9 cellular contexts compared by ENCODE assay signal in genomic region chr4:144647095-144647959, GRCh38. TPM values are rescaled to one million over a fixed set of nuclear protein-coding genes. Genes with fewer than 3 reads are reported as not detected.
A peak's percentile ranks its signal among the peaks of the same experiment; 100 is the strongest.
DNase-seq lines count a peak whose midpoint lies in the region; ATAC-seq and TF ChIP-seq lines count a peak whose summit lies in the region.
"Had no signal": no experiment of that assay in that cellular context is flagged by ENCODE, and none has a peak within 500 bp of the region (broad histone marks: within the 10 kb centered on the region; RNA-seq: fewer than 3 reads in every experiment).

No MANE protein-coding gene starts in this region.

- WGBS in ectodermal cell, 2 experiments, result 4 to 5% methylated on average over 25 to 26 of the region's 26 CpGs

- no peaks in the 10 kb centered on the region for H3K9me3 Mint-ChIP-seq in neural crest cell

- DNase-seq in NCI-H524 (lab: John Stamatoyannopoulos, UW), result peak; percentile 35 to 67
- DNase-seq in NCI-H524 treated with DMSO at 0.1 percent for 48 hours (lab: John Stamatoyannopoulos, UW), result no peak
- DNase-seq in M059J (ENCODE audit: low read depth), result peak; percentile 42
- DNase-seq in neural crest cell (ENCODE audit: low read depth, low spot score), result no peak
- no peak for DNase-seq in SHP77 treated with DMSO at 0.1 percent for 48 hours (lab: John Stamatoyannopoulos, UW)

- H3K4me1 Mint-ChIP-seq in neural crest cell, result peaks cover 41% of the 10 kb centered on the region

- H3K4me1 ChIP-seq in ectodermal cell (ENCODE audit: control insufficient read depth, insufficient read depth, low read length), result peaks cover 36% of the 10 kb centered on the region

- no peak overlapping the region for H3K27ac ChIP-seq in ectodermal cell (ENCODE audit: insufficient read depth, low read depth, low read length, poor library complexity, severe bottlenecking)

- H3K4me3 ChIP-seq in ectodermal cell (ENCODE audit: insufficient read depth, low read depth, low read length), result peak overlapping the region; percentile 51

- H3K36me3 Mint-ChIP-seq in neural crest cell (ENCODE audit: low read depth), result no peaks in the 10 kb centered on the region
- H3K36me3 Mint-ChIP-seq: CD4-positive, CD25-positive, alpha-beta regulatory T cell had no signal

- TF ChIP-seq CTCF in neural crest cell (conservative IDR thresholded peaks at IDR 0.05), result no peak

- peaks cover 55% of the 10 kb centered on the region for H3K27me3 Mint-ChIP-seq in neural crest cell (ENCODE audit: low read depth)

- ATAC-seq in HG03521 (IDR thresholded peaks at IDR 0.05; ENCODE audit: unreplicated experiment), result no peak
- no peak for ATAC-seq in HG02571 (IDR thresholded peaks at IDR 0.05; ENCODE audit: unreplicated experiment)

- H3K4me3 Mint-ChIP-seq in neural crest cell, result peak overlapping the region; percentile 92

- H3K36me3 ChIP-seq in ectodermal cell (ENCODE audit: control insufficient read depth, insufficient read depth, low read length), result no peaks in the 10 kb centered on the region

- peak overlapping the region; percentile 63 for H3K27ac Mint-ChIP-seq in neural crest cell (ENCODE audit: unreplicated experiment)

- peaks cover 74% of the 10 kb centered on the region for H3K27me3 ChIP-seq in ectodermal cell (ENCODE audit: control insufficient read depth, insufficient read depth, low read length, poor library complexity, severe bottlenecking)

- H3K9me3 ChIP-seq in ectodermal cell (ENCODE audit: control insufficient read depth, low read length), result no peaks in the 10 kb centered on the region

RNA-seq across cellular contexts. Expression of gene HHIP, which starts 1.4 kb away (rescaled TPM):
- 0.17 and 2.8 TPM in 2 replicates for total RNA-seq in M059J (2014; rRNA removed; shearing (Covaris generic))
- polyA plus RNA-seq in ectodermal cell (2013, experiment 1 of 4), result 2.4 TPM
- 0.62 TPM for polyA plus RNA-seq in ectodermal cell (2013, experiment 2 of 4)
- polyA plus RNA-seq in ectodermal cell (2013, experiment 3 of 4), result 1.8 TPM
- 1.5 TPM for polyA plus RNA-seq in ectodermal cell (2013, experiment 4 of 4)
- total RNA-seq in neural crest cell, result 1.3 and 1.8 TPM in 2 replicates
- total RNA-seq: CD4-positive, CD25-positive, alpha-beta regulatory T cell had no signal
- polyA plus RNA-seq: CD4-positive, CD25-positive, alpha-beta regulatory T cell had no signal

Comparison
In these comparisons a context has a peak if more than half of its experiments do, and no peak if none do; other contexts are left out.
1. DNase-seq: peak in NCI-H524 (2 of 2) and M059J (single experiment); none in NCI-H524 treated with DMSO at 0.1 percent for 48 hours (single experiment), neural crest cell (single experiment) and SHP77 treated with DMSO at 0.1 percent for 48 hours (single experiment).